8 cellular contexts compared by ENCODE assay signal in genomic region chr20:1965520-1966278, GRCh38. TPM values are rescaled to one million over a fixed set of nuclear protein-coding genes. Genes with fewer than 3 reads are reported as not detected.
DNase-seq lines count a peak whose midpoint lies in the region; TF ChIP-seq lines count a peak whose summit lies in the region.

No MANE protein-coding gene starts in this region.

- DNase-seq in GM12865 (ENCODE audit: low read depth) (peak; percentile 78), LHCN-M2 (ENCODE audit: low read depth) (peak; percentile 40), SK-N-MC (ENCODE audit: low read depth, low spot score) (peak; percentile 89), glutamatergic neuron (peak; percentile 90), tibial nerve (ENCODE audit: low spot score in 2 of 2) (peak; percentile 64 to 82), T1000 (lab: John Stamatoyannopoulos, UW) (no peak)
- peak; percentile 89 for DNase-seq in activated naive CD4-positive, alpha-beta T cell treated with anti-CD3 and anti-CD28 coated beads for 36 hours

- no peaks in the 10 kb centered on the region for H3K4me1 ChIP-seq in parathyroid adenoma
- H3K4me1 ChIP-seq in tibial nerve: peaks cover 0 to 13% (median 0%) of the 10 kb centered on the region in 4 donors

- 2 to 5% methylated on average over 25 to 27 of the region's 27 CpGs for WGBS in tibial nerve, 2 donors

- H3K27ac Mint-ChIP-seq in activated naive CD4-positive, alpha-beta T cell treated with anti-CD3 and anti-CD28 coated beads for 36 hours: peak overlapping the region; percentile 43
- no peak overlapping the region for H3K27ac Mint-ChIP-seq in glutamatergic neuron (ENCODE audit: unreplicated experiment)

- peak; percentile 90 for TF ChIP-seq CTCF in GM12865 (IDR thresholded peaks at IDR 0.05; ENCODE audit: insufficient read depth, low read depth, low read length, missing control alignments)
- peak; percentile 88 for TF ChIP-seq CTCF in glutamatergic neuron (IDR thresholded peaks at IDR 0.05; ENCODE audit: partially characterized antibody, unreplicated experiment)
- peak; percentile 89 for TF ChIP-seq CTCF in parathyroid adenoma (IDR thresholded peaks at IDR 0.05)
- peak; percentile 86 to 95 (median 90) for TF ChIP-seq CTCF in tibial nerve (IDR thresholded peaks at IDR 0.05)

- peaks cover 23% of the 10 kb centered on the region for H3K27me3 Mint-ChIP-seq in activated naive CD4-positive, alpha-beta T cell treated with anti-CD3 and anti-CD28 coated beads for 36 hours (ENCODE audit: low read depth)
- H3K27me3 Mint-ChIP-seq in glutamatergic neuron (ENCODE audit: unreplicated experiment): peaks cover 8% of the 10 kb centered on the region

- H3K27ac ChIP-seq in SK-N-MC (peak overlapping the region; percentile 96), parathyroid adenoma (no peak overlapping the region), tibial nerve (no peak overlapping the region)

- H3K4me3 ChIP-seq in GM12865 (ENCODE audit: low read depth, low read length) (no peak overlapping the region), SK-N-MC (peak overlapping the region; percentile 74), parathyroid adenoma (ENCODE audit: low read depth, low read length) (no peak overlapping the region), tibial nerve (peak overlapping the region in 2 of 4 donors; percentile 5 to 7)

- H2AFZ ChIP-seq in parathyroid adenoma: peak overlapping the region; percentile 17

- H3K36me3 Mint-ChIP-seq in activated naive CD4-positive, alpha-beta T cell treated with anti-CD3 and anti-CD28 coated beads for 36 hours (ENCODE audit: low read depth): no peaks in the 10 kb centered on the region
- H3K36me3 Mint-ChIP-seq in glutamatergic neuron (ENCODE audit: unreplicated experiment): no peaks in the 10 kb centered on the region

- H3K9me3 ChIP-seq in SK-N-MC (ENCODE audit: low read depth, low read length) (no peaks in the 10 kb centered on the region), parathyroid adenoma (ENCODE audit: control insufficient read depth, low read length) (no peaks in the 10 kb centered on the region), tibial nerve (no peaks in the 10 kb centered on the region)

- no peaks in the 10 kb centered on the region for H3K79me2 ChIP-seq in parathyroid adenoma

- no peaks in the 10 kb centered on the region for H3K27me3 ChIP-seq in parathyroid adenoma (ENCODE audit: control insufficient read depth, insufficient read depth, low read length)
- no peaks in the 10 kb centered on the region for H3K27me3 ChIP-seq in tibial nerve

- H3K9ac ChIP-seq in SK-N-MC (ENCODE audit: insufficient read length) (peak overlapping the region; percentile 70), parathyroid adenoma (no peak overlapping the region)

- CTCF ChIA-PET in activated naive CD4-positive, alpha-beta T cell treated with anti-CD3 and anti-CD28 coated beads for 36 hours (lab: Charles Lee): interaction anchor here (0.6 to 3.1 kb wide), 18 partner anchors 8 to 486 kb away, joined by 3 to 61 read pairs (median 4); no protein-coding TSS in a partner anchor

- TF ChIP-seq EP300 in tibial nerve (IDR thresholded peaks at IDR 0.05): peak; percentile 31 to 46

- H3K4me3 Mint-ChIP-seq in activated naive CD4-positive, alpha-beta T cell treated with anti-CD3 and anti-CD28 coated beads for 36 hours: peak overlapping the region; percentile 54
- H3K4me3 Mint-ChIP-seq in glutamatergic neuron (ENCODE audit: unreplicated experiment): peak overlapping the region; percentile 47

- H3K9me3 Mint-ChIP-seq in activated naive CD4-positive, alpha-beta T cell treated with anti-CD3 and anti-CD28 coated beads for 36 hours: no peaks in the 10 kb centered on the region
- H3K9me3 Mint-ChIP-seq in glutamatergic neuron (ENCODE audit: unreplicated experiment): no peaks in the 10 kb centered on the region

- peaks cover 14% of the 10 kb centered on the region for H3K4me1 Mint-ChIP-seq in activated naive CD4-positive, alpha-beta T cell treated with anti-CD3 and anti-CD28 coated beads for 36 hours (ENCODE audit: low read depth)
- H3K4me1 Mint-ChIP-seq in glutamatergic neuron (ENCODE audit: low read depth, unreplicated experiment): no peaks in the 10 kb centered on the region

- H3K4me2 ChIP-seq in parathyroid adenoma (ENCODE audit: low read length): no peak overlapping the region

- TF ChIP-seq POLR2A in tibial nerve (IDR thresholded peaks at IDR 0.05): no peak

- intact Hi-C loops in activated naive CD4-positive, alpha-beta T cell treated with anti-CD3 and anti-CD28 coated beads for 36 hours (cut with micrococcal nuclease): loop anchor here (1.0 to 5.0 kb wide), 5 partner anchors 128 to 487 kb away; no protein-coding TSS in a partner anchor

- H3K36me3 ChIP-seq in SK-N-MC (ENCODE audit: insufficient read depth, low read length): no peaks in the 10 kb centered on the region
- no peaks in the 10 kb centered on the region for H3K36me3 ChIP-seq in parathyroid adenoma (ENCODE audit: control insufficient read depth, insufficient read depth, low read length)
- H3K36me3 ChIP-seq in tibial nerve: no peaks in the 10 kb centered on the region

RNA-seq across cellular contexts. Expression of gene PDYN, which starts 28.2 kb away (rescaled TPM):
- not detected in 2 replicates for total RNA-seq in LHCN-M2 (2014; rRNA removed)
- polyA plus RNA-seq in LHCN-M2 (2012): not detected
- total RNA-seq in activated naive CD4-positive, alpha-beta T cell treated with anti-CD3 and anti-CD28 coated beads for 36 hours: not detected
- total RNA-seq in glutamatergic neuron (ENCODE audit: unreplicated experiment): not detected
- not detected for total RNA-seq in tibial nerve
